In the genomic region with DNA sequence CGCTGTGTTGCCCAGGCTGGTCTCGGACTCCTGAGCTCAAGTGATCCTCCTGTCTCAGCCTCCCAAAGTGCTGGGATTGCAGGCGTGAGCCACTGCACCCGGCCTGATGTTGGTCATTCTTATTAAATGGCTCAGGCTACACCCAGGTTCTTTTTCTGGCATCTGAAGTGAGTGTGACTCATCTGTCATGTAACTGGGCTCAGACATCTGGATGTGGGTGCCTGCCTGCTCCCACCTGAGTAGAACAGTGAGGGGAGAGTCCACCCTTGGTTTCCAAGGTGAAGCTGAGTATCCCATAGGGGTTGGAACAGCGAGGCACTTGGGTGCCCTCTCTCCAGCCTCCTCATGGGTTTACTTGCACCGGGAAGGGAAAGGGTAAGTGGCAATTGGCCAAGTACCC, we compare ENCODE assay signal across 19 cellular contexts. TPM values are rescaled to one million over a fixed set of nuclear protein-coding genes. Genes with fewer than 3 reads are reported as not detected.
DNase-seq lines count a peak whose midpoint lies in the region; ATAC-seq and TF ChIP-seq lines count a peak whose summit lies in the region.
"Had no signal": no experiment of that assay in that cellular context is flagged by ENCODE, and none has a peak within 500 bp of the region (broad histone marks: within the 10 kb centered on the region; RNA-seq: fewer than 3 reads in every experiment).

No MANE protein-coding gene starts in this region.

- ATAC-seq in PC-3 = peak; percentile 89
- ATAC-seq: CD8-positive, alpha-beta T cell; GM23338 had no signal

- H2AK5ac ChIP-seq in neuronal stem cell (ENCODE audit: low read depth, low read length) = no peak overlapping the region

- H3K14ac ChIP-seq in neuronal stem cell (ENCODE audit: low read length) = no peak overlapping the region

- in situ Hi-C loops in mammary epithelial cell (cut with MboI; ENCODE audit: low sequenced_read_pairs in 2 of 2) = no loop called here

- H4K91ac ChIP-seq in neuronal stem cell (ENCODE audit: low read depth, low read length, poor library complexity) = no peak overlapping the region

- dilution Hi-C loops in mammary epithelial cell (cut with HindIII; ENCODE audit: low sequenced_read_pairs) = no loop called here

- CTCF ChIA-PET in PC-3 (lab: Charles Lee) = no interaction called here
- CTCF ChIA-PET in mammary epithelial cell (lab: Charles Lee; ENCODE audit: low non-redundant PET) = no interaction called here

- no peak overlapping the region for H3K9ac ChIP-seq in PC-3 (ENCODE audit: low read length)
- H3K9ac ChIP-seq in mammary epithelial cell (ENCODE audit: insufficient read depth, low read length) = no peak overlapping the region
- H3K9ac ChIP-seq in neuronal stem cell (ENCODE audit: low read depth, low read length, poor library complexity) = no peak overlapping the region
- H3K9ac ChIP-seq: BLaER1 had no signal

- H3F3A ChIP-seq in PC-3 (ENCODE audit: low read length, unreplicated experiment) = no peaks in the 10 kb centered on the region

- no peaks in the 10 kb centered on the region for H3K79me2 ChIP-seq in PC-3 (ENCODE audit: low read length)
- H3K79me2 ChIP-seq in mammary epithelial cell (ENCODE audit: insufficient read depth, low read length) = no peaks in the 10 kb centered on the region
- H3K79me2 ChIP-seq in osteoblast (ENCODE audit: insufficient read depth, low read length) = no peaks in the 10 kb centered on the region

- no peak overlapping the region for H4K8ac ChIP-seq in neuronal stem cell (ENCODE audit: low read depth, low read length)

- H3K9me3 ChIP-seq in PC-3 (ENCODE audit: low read length) = no peaks in the 10 kb centered on the region
- H3K9me3 ChIP-seq in mammary epithelial cell (replicated peaks; ENCODE audit: insufficient read depth, low read length) = no peaks in the 10 kb centered on the region
- no peaks in the 10 kb centered on the region for H3K9me3 ChIP-seq in osteoblast (ENCODE audit: low read depth, low read length)
- H3K9me3 ChIP-seq in neuronal stem cell (replicated peaks in 1 of 2; ENCODE audit: control insufficient read depth in 2 of 2, insufficient read depth in 1 of 2, low read depth in 1 of 2, low read length in 2 of 2) = no peaks in the 10 kb centered on the region
- H3K9me3 ChIP-seq: BLaER1, SJSA1 had no signal

- H3K4me3 ChIP-seq in PC-3 (ENCODE audit: low read length) (no peak overlapping the region), mammary epithelial cell (replicated peaks in 1 of 3; ENCODE audit: insufficient read depth in 1 of 3, low read depth in 2 of 3, low read length in 3 of 3) (no peak overlapping the region), osteoblast (ENCODE audit: insufficient read depth, low read length) (no peak overlapping the region), neuronal stem cell (ENCODE audit: low read length in 2 of 2) (no peak overlapping the region)
- H3K4me3 ChIP-seq: BLaER1, GM23338, SJSA1 had no signal

- WGBS in mammary epithelial cell (ENCODE audit: low coverage, missing lambda C conversion rate) = 81% methylated on average over 5 of the region's 6 CpGs
- WGBS in neuronal stem cell (ENCODE audit: extremely low coverage in 2 of 2, insufficient read length in 2 of 2, insufficient replicate concordance in 1 of 2), 2 donors = no CpG with 5 or more reads among the region's 6 CpGs

- intact Hi-C loops in PC-3 (cut with micrococcal nuclease) (no loop called here), mammary epithelial cell (cut with micrococcal nuclease) (no loop called here)
- intact Hi-C loops in activated CD4-positive, alpha-beta T cell treated with anti-CD3 and anti-CD28 coated beads, Interleukin-2, amount 10 ng/mL, durations not matched to agents 24 days and 14 days (cut with micrococcal nuclease) = no loop called here

- H3K4me2 ChIP-seq in PC-3 (ENCODE audit: low read length) = no peak overlapping the region
- no peak overlapping the region for H3K4me2 ChIP-seq in mammary epithelial cell (ENCODE audit: insufficient read depth, low read depth, low read length)
- no peak overlapping the region for H3K4me2 ChIP-seq in osteoblast (ENCODE audit: insufficient read depth, low read length)
- H3K4me2 ChIP-seq in neuronal stem cell (ENCODE audit: insufficient read depth, low read length, poor library complexity, severe bottlenecking) = no peak overlapping the region
- H3K4me2 ChIP-seq: BLaER1, GM23338 had no signal

- no peaks in the 10 kb centered on the region for H3K9me2 ChIP-seq in PC-3 (replicated peaks; ENCODE audit: low read length)

- H3K23ac ChIP-seq in neuronal stem cell (ENCODE audit: low read depth, low read length, poor library complexity) = no peak overlapping the region

- no peak overlapping the region for H3K18ac ChIP-seq in neuronal stem cell (ENCODE audit: low read length)

- H3K4me1 ChIP-seq in PC-3 (ENCODE audit: insufficient read depth, low read length) (peaks cover 15% of the 10 kb centered on the region), mammary epithelial cell (ENCODE audit: insufficient read depth, low read length) (peaks cover 8% of the 10 kb centered on the region), osteoblast (ENCODE audit: insufficient read depth, low read length) (peaks cover 6% of the 10 kb centered on the region), neuronal stem cell (ENCODE audit: control insufficient read depth in 2 of 2, insufficient read depth in 1 of 2, low read depth in 1 of 2, low read length in 2 of 2) (peaks cover 7 to 9% of the 10 kb centered on the region in 2 donors)

- peaks cover 25% of the 10 kb centered on the region for H3K27me3 Mint-ChIP-seq in activated CD4-positive, alpha-beta T cell treated with anti-CD3 and anti-CD28 coated beads, Interleukin-2, amount 10 ng/mL, durations not matched to agents 24 days and 14 days

- H2BK15ac ChIP-seq in neuronal stem cell (ENCODE audit: low read length) = no peak overlapping the region

- H3K27me3 ChIP-seq in PC-3 (ENCODE audit: low read length) = no peaks in the 10 kb centered on the region
- no peaks in the 10 kb centered on the region for H3K27me3 ChIP-seq in mammary epithelial cell (ENCODE audit: insufficient read depth, low read length)
- peaks cover 16% of the 10 kb centered on the region for H3K27me3 ChIP-seq in osteoblast (ENCODE audit: insufficient read depth, low read length)
- peaks cover 0 to 16% (median 0%) of the 10 kb centered on the region in 3 experiments for H3K27me3 ChIP-seq in neuronal stem cell (ENCODE audit: control insufficient read depth in 3 of 3, insufficient read depth in 3 of 3, low read depth in 1 of 3, low read length in 3 of 3)
- H3K27me3 ChIP-seq: SJSA1 had no signal

- H4K20me1 ChIP-seq in PC-3 (ENCODE audit: low read length) = no peaks in the 10 kb centered on the region
- H4K20me1 ChIP-seq in mammary epithelial cell (ENCODE audit: insufficient read depth, low read length) = no peaks in the 10 kb centered on the region
- H4K20me1 ChIP-seq in osteoblast (ENCODE audit: insufficient read depth, low read length) = no peaks in the 10 kb centered on the region
- H4K20me1 ChIP-seq: BLaER1 had no signal

- TF ChIP-seq CTCF in PC-3 (conservative IDR thresholded peaks at IDR 0.05; ENCODE audit: low read depth, low read length) (no peak), mammary epithelial cell (conservative IDR thresholded peaks at IDR 0.05 in 1 of 2, IDR thresholded peaks at IDR 0.05 in 1 of 2; ENCODE audit: extremely low read depth in 1 of 2, insufficient read depth in 1 of 2, low read depth in 1 of 2, low read length in 2 of 2) (no peak), osteoblast (IDR thresholded peaks at IDR 0.05; ENCODE audit: extremely low read depth, low read depth, low read length) (no peak)

- H3K36me3 Mint-ChIP-seq in activated CD4-positive, alpha-beta T cell treated with anti-CD3 and anti-CD28 coated beads, Interleukin-2, amount 10 ng/mL, durations not matched to agents 24 days and 14 days (ENCODE audit: low read depth) = no peaks in the 10 kb centered on the region
- H3K36me3 Mint-ChIP-seq: CD8-positive, alpha-beta T cell had no signal

- POLR2A ChIA-PET in PC-3 (lab: Charles Lee; ENCODE audit: unreplicated experiment) = no interaction called here

- BruUV-seq in PC-3 (replicated peaks; lab: Mats Ljungman, UMichigan) (no TSS peak), mammary epithelial cell (replicated peaks; lab: Mats Ljungman, UMichigan) (no TSS peak)

- H3K27ac ChIP-seq in PC-3 (ENCODE audit: low read length) (no peak overlapping the region), mammary epithelial cell (ENCODE audit: insufficient read depth, low read depth, low read length) (no peak overlapping the region), osteoblast (ENCODE audit: low read depth, low read length) (no peak overlapping the region), neuronal stem cell (replicated peaks; ENCODE audit: low read length) (no peak overlapping the region)
- H3K27ac ChIP-seq: BLaER1, SJSA1 had no signal

- H3K4ac ChIP-seq in neuronal stem cell (ENCODE audit: low read length) = no peak overlapping the region

- H3K36me3 ChIP-seq in PC-3 (ENCODE audit: low read depth, low read length) (no peaks in the 10 kb centered on the region), mammary epithelial cell (ENCODE audit: insufficient read depth, low read length) (no peaks in the 10 kb centered on the region), osteoblast (ENCODE audit: insufficient read depth, low read length) (no peaks in the 10 kb centered on the region), neuronal stem cell (replicated peaks in 1 of 2; ENCODE audit: control insufficient read depth in 2 of 2, insufficient read depth in 2 of 2, low read length in 2 of 2) (no peaks in the 10 kb centered on the region)
- H3K36me3 ChIP-seq: BLaER1, SJSA1 had no signal

- H2BK120ac ChIP-seq in neuronal stem cell (ENCODE audit: low read depth, low read length) = no peak overlapping the region

- H3K27ac Mint-ChIP-seq in activated CD4-positive, alpha-beta T cell treated with anti-CD3 and anti-CD28 coated beads, Interleukin-2, amount 10 ng/mL, durations not matched to agents 24 days and 14 days = no peak overlapping the region
- H3K27ac Mint-ChIP-seq: CD8-positive, alpha-beta T cell; GM23338 had no signal

- no peaks in the 10 kb centered on the region for H3K9me3 Mint-ChIP-seq in activated CD4-positive, alpha-beta T cell treated with anti-CD3 and anti-CD28 coated beads, Interleukin-2, amount 10 ng/mL, durations not matched to agents 24 days and 14 days
- H3K9me3 Mint-ChIP-seq: CD8-positive, alpha-beta T cell; GM23338 had no signal

- no peak overlapping the region for H3K4me3 Mint-ChIP-seq in activated CD4-positive, alpha-beta T cell treated with anti-CD3 and anti-CD28 coated beads, Interleukin-2, amount 10 ng/mL, durations not matched to agents 24 days and 14 days
- H3K4me3 Mint-ChIP-seq: CD8-positive, alpha-beta T cell; GM23338 had no signal

- no peak overlapping the region for H2BK5ac ChIP-seq in neuronal stem cell (ENCODE audit: low read length)

- no peaks in the 10 kb centered on the region for H3K79me1 ChIP-seq in neuronal stem cell (ENCODE audit: low read depth, low read length)

- DNase-seq in ELR (ENCODE audit: low read depth) (peak; percentile 47), PC-3 (peak; percentile 57), mammary epithelial cell (peak; percentile 43), osteoblast (ENCODE audit: insufficient read length, low spot score, missing footprints) (peak; percentile 87), HuH-7.5 (ENCODE audit: low spot score) (no peak), GDM1 (lab: John Stamatoyannopoulos, UW) (no peak), neuronal stem cell (ENCODE audit: low spot score) (no peak)
- DNase-seq in activated CD4-positive, alpha-beta T cell treated with anti-CD3 and anti-CD28 coated beads, Interleukin-2, amount 10 ng/mL, durations not matched to agents 24 days and 14 days = no peak
- DNase-seq: CD8-positive, alpha-beta T cell; NCI-H1105; NCI-H1694; NCI-H2107; NCI-H2227 treated with DMSO at 0.1 percent for 48 hours; NCI-H524; RPMI8226; SW 1271 had no signal

- no peaks in the 10 kb centered on the region for H3K4me1 Mint-ChIP-seq in activated CD4-positive, alpha-beta T cell treated with anti-CD3 and anti-CD28 coated beads, Interleukin-2, amount 10 ng/mL, durations not matched to agents 24 days and 14 days

- no peak overlapping the region for H2AFZ ChIP-seq in PC-3 (ENCODE audit: low read length)
- H2AFZ ChIP-seq in mammary epithelial cell (ENCODE audit: low read depth, low read length) = no peak overlapping the region
- no peak overlapping the region for H2AFZ ChIP-seq in osteoblast (ENCODE audit: low read length)
- H2AFZ ChIP-seq in neuronal stem cell (ENCODE audit: low read length) = no peak overlapping the region

- H2BK12ac ChIP-seq in neuronal stem cell (ENCODE audit: low read length) = no peak overlapping the region

RNA-seq across cellular contexts. Expression of a gene that starts 36.7 kb away (rescaled TPM):
- 210 and 247 TPM in 2 replicates for total RNA-seq in PC-3 (2014; rRNA removed)
- total RNA-seq in mammary epithelial cell = 100 to 1,000 TPM; 210 to 354 TPM
- 497 TPM for polyA plus RNA-seq in mammary epithelial cell
- polyA minus RNA-seq in mammary epithelial cell = 395 TPM
- 393 and 412 TPM in 2 replicates for total RNA-seq in osteoblast
- 353 and 367 TPM in 2 replicates for total RNA-seq in activated CD4-positive, alpha-beta T cell treated with anti-CD3 and anti-CD28 coated beads, Interleukin-2, amount 10 ng/mL, durations not matched to agents 24 days and 14 days
- 145 TPM for polyA plus RNA-seq in neuronal stem cell (2013, experiment 1 of 2)
- polyA plus RNA-seq in neuronal stem cell (2013, experiment 2 of 2) = 142 TPM

RNA-seq across cellular contexts. Expression of a gene that starts 58.8 kb away (rescaled TPM):
- total RNA-seq in PC-3 (2014; rRNA removed) (5.5 and 6.5 TPM in 2 replicates), mammary epithelial cell (1 to 10 TPM; 5.8 to 7.4 TPM), osteoblast (15.9 and 16.3 TPM in 2 replicates)
- polyA plus RNA-seq in mammary epithelial cell = 4.4 TPM
- 12.1 TPM for polyA minus RNA-seq in mammary epithelial cell
- 25.4 and 26.3 TPM in 2 replicates for total RNA-seq in activated CD4-positive, alpha-beta T cell treated with anti-CD3 and anti-CD28 coated beads, Interleukin-2, amount 10 ng/mL, durations not matched to agents 24 days and 14 days
- polyA plus RNA-seq in neuronal stem cell (2013, experiment 1 of 2) = 10.2 TPM
- polyA plus RNA-seq in neuronal stem cell (2013, experiment 2 of 2) = 10.4 TPM

Comparison
In these comparisons a context has a peak if more than half of its experiments do, and no peak if none do; other contexts are left out.
1. DNase-seq: peak in ELR (single experiment), PC-3 (single experiment), mammary epithelial cell (single experiment) and osteoblast (single experiment); none in HuH-7.5 (single experiment), GDM1 (single experiment), activated CD4-positive, alpha-beta T cell treated with anti-CD3 and anti-CD28 coated beads, Interleukin-2, amount 10 ng/mL, durations not matched to agents 24 days and 14 days (single experiment) and neuronal stem cell (single experiment).